ENCODE assay signal across 11 cellular contexts in the genomic region with DNA sequence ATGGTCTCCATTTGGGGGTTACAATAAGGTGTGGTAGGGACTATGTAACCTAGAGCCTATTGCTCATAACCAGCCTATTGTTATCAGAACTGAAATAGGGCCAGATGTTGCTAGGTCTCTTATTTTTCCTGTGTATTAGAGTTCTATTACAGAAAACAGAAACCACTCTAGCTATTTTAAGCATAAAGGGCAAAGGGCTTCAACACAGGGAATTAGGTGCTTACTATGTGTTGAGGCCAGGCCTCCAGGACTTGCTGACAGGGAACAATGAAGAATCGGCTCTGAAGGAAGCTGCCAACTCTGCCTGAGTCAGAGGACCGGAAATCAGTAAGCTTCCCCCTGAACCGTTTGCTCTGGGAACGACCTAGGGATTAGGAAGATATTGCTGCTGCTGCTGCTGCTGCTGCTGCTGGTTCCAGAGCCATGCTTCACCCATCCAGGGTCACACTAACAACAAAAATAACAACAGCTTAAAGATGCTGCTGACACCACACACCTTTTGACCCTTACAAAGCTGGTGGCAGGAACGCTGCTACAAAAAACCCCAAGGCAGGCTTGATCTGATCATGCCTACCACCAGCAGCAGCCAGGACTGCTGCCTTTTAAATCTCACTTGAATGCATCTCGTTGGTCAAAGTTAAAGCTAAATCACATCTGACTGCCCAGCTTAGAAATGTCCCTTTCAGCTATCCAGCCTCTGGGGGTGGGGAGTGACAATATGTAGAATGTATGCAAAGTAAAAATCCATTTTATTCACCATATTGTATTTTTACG.
DNase-seq lines count a peak whose midpoint lies in the region; ATAC-seq and TF ChIP-seq lines count a peak whose summit lies in the region.
"Had no signal": no experiment of that assay in that cellular context is flagged by ENCODE, and none has a peak within 500 bp of the region (broad histone marks: within the 10 kb centered on the region; RNA-seq: fewer than 3 reads in every experiment).

No MANE protein-coding gene starts in this region.

- no peaks in the 10 kb centered on the region for H3K9me3 Mint-ChIP-seq in endothelial cell (ENCODE audit: unreplicated experiment)
- H3K9me3 Mint-ChIP-seq: stimulated activated naive CD8-positive, alpha-beta T cell treated with anti-CD3 and anti-CD28 coated beads, Interleukin-15, Interleukin-2, amounts not matched to agents 100 ng/mL and 50 ng/mL, for 24 hours had no signal

- H3K79me2 ChIP-seq in ACC112 (ENCODE audit: control insufficient read depth, insufficient read depth, low read length, unreplicated experiment) = no peaks in the 10 kb centered on the region

- ATAC-seq in left lung = peak; percentile 70

- H3K4me3 ChIP-seq in ACC112 (ENCODE audit: low read depth, low read length) (no peak overlapping the region), left lung (no peak overlapping the region)

- H2AFZ ChIP-seq in ACC112 (ENCODE audit: low read length, unreplicated experiment) = peak overlapping the region; percentile 62

- peak overlapping the region; percentile 62 for H3K27ac ChIP-seq in ACC112 (ENCODE audit: low read depth, low read length)
- H3K27ac ChIP-seq in left lung = peak overlapping the region in 1 of 2 donors; percentile 9
- H3K27ac ChIP-seq in substantia nigra (ENCODE audit: low read depth, low read length, poor library complexity, severe bottlenecking) = no peak overlapping the region

- no peak for TF ChIP-seq CTCF in endothelial cell (IDR thresholded peaks at IDR 0.05; ENCODE audit: unreplicated experiment)
- TF ChIP-seq CTCF in left lung (IDR thresholded peaks at IDR 0.05) = no peak

- H3K36me3 Mint-ChIP-seq in endothelial cell (ENCODE audit: low read depth, unreplicated experiment) = no peaks in the 10 kb centered on the region
- H3K36me3 Mint-ChIP-seq: CD14-positive monocyte had no signal

- H3K27me3 Mint-ChIP-seq in endothelial cell (ENCODE audit: unreplicated experiment) = peaks cover 2% of the 10 kb centered on the region

- peaks cover 9% of the 10 kb centered on the region for H3K4me1 Mint-ChIP-seq in endothelial cell (ENCODE audit: unreplicated experiment)
- H3K4me1 Mint-ChIP-seq: CD14-positive monocyte, naive B cell had no signal

- no peaks in the 10 kb centered on the region for H3K27me3 ChIP-seq in ACC112 (ENCODE audit: insufficient read depth, low read length)
- no peaks in the 10 kb centered on the region for H3K27me3 ChIP-seq in left lung

- H3K27ac Mint-ChIP-seq in endothelial cell (ENCODE audit: unreplicated experiment) = peak overlapping the region; percentile 89
- H3K27ac Mint-ChIP-seq: CD14-positive monocyte; naive B cell; stimulated activated naive CD8-positive, alpha-beta T cell treated with anti-CD3 and anti-CD28 coated beads, Interleukin-15, Interleukin-2, amounts not matched to agents 100 ng/mL and 50 ng/mL, for 24 hours had no signal

- no peaks in the 10 kb centered on the region for H3K36me3 ChIP-seq in ACC112 (ENCODE audit: insufficient read depth, low read length)
- no peaks in the 10 kb centered on the region for H3K36me3 ChIP-seq in left lung

- H3K9me3 ChIP-seq in left lung = peaks cover 0 to 12% of the 10 kb centered on the region in 2 donors

- peaks cover 12% of the 10 kb centered on the region for H3K4me1 ChIP-seq in ACC112 (ENCODE audit: control insufficient read depth, insufficient read depth, low read length, unreplicated experiment)
- no peaks in the 10 kb centered on the region for H3K4me1 ChIP-seq in left lung

- no peak overlapping the region for H3K4me3 Mint-ChIP-seq in endothelial cell (ENCODE audit: unreplicated experiment)
- H3K4me3 Mint-ChIP-seq: CD14-positive monocyte; naive B cell; stimulated activated naive CD8-positive, alpha-beta T cell treated with anti-CD3 and anti-CD28 coated beads, Interleukin-15, Interleukin-2, amounts not matched to agents 100 ng/mL and 50 ng/mL, for 24 hours had no signal

- DNase-seq in NCI-H2227 (lab: John Stamatoyannopoulos, UW; ENCODE audit: unreplicated experiment) (peak; percentile 20), endothelial cell (ENCODE audit: low spot score) (peak; percentile 31), left lung (no peak), hypothalamus (lab: John Stamatoyannopoulos, UW) (no peak), NCI-H1417 (lab: John Stamatoyannopoulos, UW) (no peak), substantia nigra (lab: John Stamatoyannopoulos, UW) (no peak)
- no peak for DNase-seq in activated T-cell treated with anti-CD3 and anti-CD28 coated beads, Interleukin-2, amount 50 U/mL, for 48 hours
- DNase-seq: naive B cell had no signal

- intact Hi-C loops in left lung (cut with DNase I) = no loop called here

Comparison
In these comparisons a context has a peak if more than half of its experiments do, and no peak if none do; other contexts are left out.
1. DNase-seq: peak in NCI-H2227 (single experiment) and endothelial cell (single experiment); none in left lung (0 of 2), hypothalamus (0 of 51), NCI-H1417 (0 of 3), substantia nigra (0 of 49) and activated T-cell treated with anti-CD3 and anti-CD28 coated beads, Interleukin-2, amount 50 U/mL, for 48 hours (0 of 2).